Comparison of ENCODE assay signal across 9 cellular contexts in genomic region chr1:17909634-17910033, GRCh38.
DNase-seq lines count a peak whose midpoint lies in the region; ATAC-seq and TF ChIP-seq lines count a peak whose summit lies in the region.
"Had no signal": no experiment of that assay in that cellular context is flagged by ENCODE, and none has a peak within 500 bp of the region (broad histone marks: within the 10 kb centered on the region; RNA-seq: fewer than 3 reads in every experiment).

No MANE protein-coding gene starts in this region.

- CTCF ChIA-PET in MCF 10A (lab: Yijun Ruan, JAX) = interaction anchor here (0.6 kb wide), 3 partner anchors 471 to 1048 kb away, joined by 3 to 5 read pairs (median 4); no protein-coding TSS in a partner anchor
- CTCF ChIA-PET in mammary epithelial cell (lab: Charles Lee; ENCODE audit: low non-redundant PET) = no interaction called here

- TF ChIP-seq CTCF in MCF 10A (IDR thresholded peaks at IDR 0.05; ENCODE audit: unreplicated experiment) (peak; percentile 40), mammary epithelial cell (conservative IDR thresholded peaks at IDR 0.05 in 1 of 2, IDR thresholded peaks at IDR 0.05 in 1 of 2; ENCODE audit: extremely low read depth in 1 of 2, insufficient read depth in 1 of 2, low read depth in 1 of 2, low read length in 2 of 2) (peak in 1 of 2 donors; percentile 38), RWPE2 (IDR thresholded peaks at IDR 0.05; ENCODE audit: poor library complexity, severe bottlenecking) (peak; percentile 13), upper lobe of right lung (IDR thresholded peaks at IDR 0.05) (peak; percentile 16), prostate gland (IDR thresholded peaks at IDR 0.05) (no peak)

- H3K36me3 ChIP-seq in mammary epithelial cell (ENCODE audit: insufficient read depth, low read length) = no peaks in the 10 kb centered on the region
- H3K36me3 ChIP-seq in RWPE2 (ENCODE audit: low read depth) = no peaks in the 10 kb centered on the region
- H3K36me3 ChIP-seq in upper lobe of right lung = no peaks in the 10 kb centered on the region
- no peaks in the 10 kb centered on the region for H3K36me3 ChIP-seq in prostate gland

- no peaks in the 10 kb centered on the region for H3K36me3 Mint-ChIP-seq in MCF 10A (ENCODE audit: insufficient read depth, unreplicated experiment)
- H3K36me3 Mint-ChIP-seq: CD8-positive, alpha-beta memory T cell had no signal

- intact Hi-C loops in MCF 10A (cut with micrococcal nuclease) (loop anchor here (1.0 to 10.0 kb wide), 2 partner anchors 75 to 248 kb away; no protein-coding TSS in a partner anchor), mammary epithelial cell (cut with micrococcal nuclease) (no loop called here), left cardiac atrium (cut with DNase I) (loop anchor here (10.0 kb wide), 1 partner anchor 245 kb away; no protein-coding TSS in a partner anchor), upper lobe of right lung (cut with DNase I) (no loop called here), prostate gland (cut with DNase I) (no loop called here)

- no peak for TF ChIP-seq POLR2A in prostate gland (IDR thresholded peaks at IDR 0.05)

- peaks cover 6% of the 10 kb centered on the region for H3K9me3 Mint-ChIP-seq in MCF 10A (ENCODE audit: unreplicated experiment)

- no peak overlapping the region for H2AFZ ChIP-seq in mammary epithelial cell (ENCODE audit: low read depth, low read length)

- peak; percentile 42 for DNase-seq in MCF 10A (ENCODE audit: unreplicated experiment)
- no peak for DNase-seq in mammary epithelial cell
- DNase-seq in RWPE2 (ENCODE audit: low spot score) = no peak
- DNase-seq in left cardiac atrium = no peak
- DNase-seq in upper lobe of right lung = peak; percentile 46
- DNase-seq in GM19240 (ENCODE audit: insufficient read length, low spot score) = no peak
- DNase-seq in NCI-H345 treated with DMSO at 0.1 percent for 48 hours (lab: John Stamatoyannopoulos, UW; ENCODE audit: unreplicated experiment) = no peak
- DNase-seq in prostate gland (ENCODE audit: low spot score) = no peak
- DNase-seq: CD8-positive, alpha-beta memory T cell had no signal

- H3K4me1 ChIP-seq in mammary epithelial cell (ENCODE audit: insufficient read depth, low read length) (no peaks in the 10 kb centered on the region), RWPE2 (ENCODE audit: insufficient read depth, poor library complexity, severe bottlenecking) (no peaks in the 10 kb centered on the region), upper lobe of right lung (no peaks in the 10 kb centered on the region), prostate gland (replicated peaks) (no peaks in the 10 kb centered on the region)

- H4K20me1 ChIP-seq in mammary epithelial cell (ENCODE audit: insufficient read depth, low read length) = no peaks in the 10 kb centered on the region

- no peak overlapping the region for H3K4me3 Mint-ChIP-seq in MCF 10A (ENCODE audit: unreplicated experiment)
- H3K4me3 Mint-ChIP-seq: CD8-positive, alpha-beta memory T cell had no signal

- BruUV-seq in MCF 10A (replicated peaks; lab: Mats Ljungman, UMichigan) (no TSS peak), mammary epithelial cell (replicated peaks; lab: Mats Ljungman, UMichigan) (no TSS peak)

- H3K27ac ChIP-seq in mammary epithelial cell (ENCODE audit: insufficient read depth, low read depth, low read length) = no peak overlapping the region
- H3K27ac ChIP-seq in RWPE2 (ENCODE audit: poor library complexity, severe bottlenecking) = no peak overlapping the region
- H3K27ac ChIP-seq in upper lobe of right lung = no peak overlapping the region
- no peak overlapping the region for H3K27ac ChIP-seq in prostate gland

- ATAC-seq in RWPE2 (ENCODE audit: low read depth) (no peak), left cardiac atrium (peak; percentile 53 to 75), upper lobe of right lung (peak; percentile 21)

- POLR2A ChIA-PET in MCF 10A (lab: Yijun Ruan, JAX) = no interaction called here

- H3K4me2 ChIP-seq in mammary epithelial cell (ENCODE audit: insufficient read depth, low read depth, low read length) = no peak overlapping the region

- H3K4me1 Mint-ChIP-seq in MCF 10A (ENCODE audit: insufficient read depth, unreplicated experiment) = no peaks in the 10 kb centered on the region
- H3K4me1 Mint-ChIP-seq: CD8-positive, alpha-beta memory T cell had no signal

- dilution Hi-C loops in mammary epithelial cell (cut with HindIII; ENCODE audit: low sequenced_read_pairs) = no loop called here

- WGBS in mammary epithelial cell (ENCODE audit: low coverage, missing lambda C conversion rate) = 28% methylated on average over 4 of the region's 4 CpGs
- WGBS in prostate gland = 7% methylated on average over 4 of the region's 4 CpGs

- no peaks in the 10 kb centered on the region for H3K27me3 ChIP-seq in mammary epithelial cell (ENCODE audit: insufficient read depth, low read length)
- peaks cover 53% of the 10 kb centered on the region for H3K27me3 ChIP-seq in RWPE2 (ENCODE audit: insufficient read depth, poor library complexity, severe bottlenecking)
- H3K27me3 ChIP-seq in upper lobe of right lung = peaks cover 45% of the 10 kb centered on the region
- H3K27me3 ChIP-seq in prostate gland (replicated peaks; ENCODE audit: insufficient read depth) = peaks cover 10% of the 10 kb centered on the region

- H3K9me3 ChIP-seq in mammary epithelial cell (replicated peaks; ENCODE audit: insufficient read depth, low read length) (peaks cover 4% of the 10 kb centered on the region), RWPE2 (ENCODE audit: severe bottlenecking) (no peaks in the 10 kb centered on the region), upper lobe of right lung (no peaks in the 10 kb centered on the region), prostate gland (no peaks in the 10 kb centered on the region)

- H3K9ac ChIP-seq in mammary epithelial cell (ENCODE audit: insufficient read depth, low read length) = no peak overlapping the region

- H3K4me3 ChIP-seq in mammary epithelial cell (replicated peaks in 1 of 3; ENCODE audit: insufficient read depth in 1 of 3, low read depth in 2 of 3, low read length in 3 of 3) (no peak overlapping the region), RWPE2 (ENCODE audit: severe bottlenecking) (no peak overlapping the region), upper lobe of right lung (no peak overlapping the region), prostate gland (no peak overlapping the region)

- in situ Hi-C loops in mammary epithelial cell (cut with MboI; ENCODE audit: low sequenced_read_pairs in 2 of 2) = no loop called here

- H3K79me2 ChIP-seq in mammary epithelial cell (ENCODE audit: insufficient read depth, low read length) = no peaks in the 10 kb centered on the region

- peaks cover 51% of the 10 kb centered on the region for H3K27me3 Mint-ChIP-seq in MCF 10A (ENCODE audit: insufficient read depth, unreplicated experiment)

- no peak overlapping the region for H3K27ac Mint-ChIP-seq in MCF 10A (ENCODE audit: low read depth, unreplicated experiment)
- H3K27ac Mint-ChIP-seq: CD8-positive, alpha-beta memory T cell had no signal

Comparison
In these comparisons a context has a peak if more than half of its experiments do, and no peak if none do; other contexts are left out.
1. DNase-seq: peak in MCF 10A (single experiment) and upper lobe of right lung (single experiment); none in mammary epithelial cell (single experiment), RWPE2 (single experiment), left cardiac atrium (single experiment), GM19240 (single experiment), NCI-H345 treated with DMSO at 0.1 percent for 48 hours (single experiment) and prostate gland (single experiment).
2. intact Hi-C loops: an anchor here in MCF 10A (1.0 to 10.0 kb wide) and left cardiac atrium (10.0 kb wide); none called in mammary epithelial cell, upper lobe of right lung and prostate gland.
3. CTCF ChIP-seq: peak in MCF 10A (single experiment), RWPE2 (single experiment) and upper lobe of right lung (single experiment); none in prostate gland (0 of 4).